ENCODE assay signal across 9 cellular contexts in genomic region chr1:42177551-42177981, GRCh38. TPM values are rescaled to one million over a fixed set of nuclear protein-coding genes. Genes with fewer than 3 reads are reported as not detected.
DNase-seq lines count a peak whose midpoint lies in the region; ATAC-seq lines count a peak whose summit lies in the region.
"Had no signal": no experiment of that assay in that cellular context is flagged by ENCODE, and none has a peak within 500 bp of the region (broad histone marks: within the 10 kb centered on the region; RNA-seq: fewer than 3 reads in every experiment).

No MANE protein-coding gene starts in this region.

- no peak for ATAC-seq in HG02763 (IDR thresholded peaks at IDR 0.05; ENCODE audit: unreplicated experiment)

- peak; percentile 59 for DNase-seq in ELR (ENCODE audit: low read depth)
- DNase-seq in NCI-H446 treated with DMSO at 0.1 percent for 48 hours (lab: John Stamatoyannopoulos, UW) = peak; percentile 84
- DNase-seq in fibroblast of gingiva (ENCODE audit: low read depth) = peak; percentile 79
- DNase-seq in pulmonary artery endothelial cell (ENCODE audit: low read depth, low spot score) = peak; percentile 63
- no peak for DNase-seq in germinal center (ENCODE audit: low spot score)
- no peak for DNase-seq in NCI-H1694 treated with DMSO at 0.1 percent for 48 hours (lab: John Stamatoyannopoulos, UW)
- no peak for DNase-seq in SKM-1 treated with dmso at 0.1 percent for 144 hours (lab: John Stamatoyannopoulos, UW; ENCODE audit: unreplicated experiment)
- DNase-seq: natural killer cell had no signal

RNA-seq across cellular contexts. Expression of gene GUCA2A, which starts 13.0 kb away (rescaled TPM):
- not detected in 2 replicates for total RNA-seq in pulmonary artery endothelial cell
- total RNA-seq: natural killer cell had no signal

RNA-seq across cellular contexts. Expression of gene GUCA2B, which starts 24.4 kb away (rescaled TPM):
- total RNA-seq in pulmonary artery endothelial cell = not detected in 2 replicates
- total RNA-seq: natural killer cell had no signal

Comparison
In these comparisons a context has a peak if more than half of its experiments do, and no peak if none do; other contexts are left out.
1. DNase-seq: peak in ELR (single experiment), NCI-H446 treated with DMSO at 0.1 percent for 48 hours (single experiment), fibroblast of gingiva (single experiment) and pulmonary artery endothelial cell (single experiment); none in germinal center (single experiment), NCI-H1694 treated with DMSO at 0.1 percent for 48 hours (single experiment) and SKM-1 treated with dmso at 0.1 percent for 144 hours (single experiment).